ENCODE assay signal across 24 cellular contexts in genomic region chr11:36104660-36104992, GRCh38.
DNase-seq lines count a peak whose midpoint lies in the region; ATAC-seq, FAIRE-seq and TF ChIP-seq lines count a peak whose summit lies in the region.
"Had no signal": no experiment of that assay in that cellular context is flagged by ENCODE, and none has a peak within 500 bp of the region (broad histone marks: within the 10 kb centered on the region; RNA-seq: fewer than 3 reads in every experiment).

No MANE protein-coding gene starts in this region.

- no peak overlapping the region for H3K18ac ChIP-seq in trophoblast cell (ENCODE audit: low read length)

- no peaks in the 10 kb centered on the region for H3K79me1 ChIP-seq in trophoblast cell (ENCODE audit: low read length)

- FAIRE-seq in K562 (lab: Jason Lieb, UNC) = no peak
- FAIRE-seq: GM12891 had no signal

- in situ Hi-C loops in K562 (cut with MboI) = no loop called here

- TF ChIP-seq POLR2A in K562 (conservative IDR thresholded peaks at IDR 0.05) = no peak

- H2BK5ac ChIP-seq in trophoblast cell (ENCODE audit: low read depth, low read length, poor library complexity) = peak overlapping the region; percentile 14

- no peak overlapping the region for H3K4me3 ChIP-seq in HUES48 (ENCODE audit: low read depth, low read length)
- H3K4me3 ChIP-seq in K562 = no peak overlapping the region
- H3K4me3 ChIP-seq in iPS-20b (ENCODE audit: low read length) = no peak overlapping the region
- H3K4me3 ChIP-seq in trophoblast cell (ENCODE audit: low read depth, low read length) = no peak overlapping the region
- H3K4me3 ChIP-seq: gastrocnemius medialis, hepatocyte, tibial nerve had no signal

- no peak overlapping the region for H2BK12ac ChIP-seq in trophoblast cell (ENCODE audit: low read length)

- H3K27me3 ChIP-seq in HUES48 (ENCODE audit: control insufficient read depth, insufficient read depth, low read length) = no peaks in the 10 kb centered on the region
- no peaks in the 10 kb centered on the region for H3K27me3 ChIP-seq in K562 (ENCODE audit: control insufficient read depth in 2 of 2, insufficient read depth in 2 of 2, low read length in 2 of 2)
- no peaks in the 10 kb centered on the region for H3K27me3 ChIP-seq in iPS-20b (ENCODE audit: insufficient read depth, low read length)
- no peaks in the 10 kb centered on the region for H3K27me3 ChIP-seq in trophoblast cell (ENCODE audit: insufficient read depth, low read length)
- H3K27me3 ChIP-seq: gastrocnemius medialis, hepatocyte, tibial nerve had no signal

- H3K4me2 ChIP-seq in K562 (ENCODE audit: insufficient read depth, low read length) = peak overlapping the region; percentile 83
- H3K4me2 ChIP-seq in trophoblast cell (ENCODE audit: low read length) = no peak overlapping the region
- H3K4me2 ChIP-seq: hepatocyte had no signal

- no peak for TF ChIP-seq RAD21 in K562 (CRISPR knock-in tag; conservative IDR thresholded peaks at IDR 0.05 in 1 of 2, IDR thresholded peaks at IDR 0.05 in 1 of 2)

- H3K9ac ChIP-seq in HUES48 (ENCODE audit: low read depth, low read length) (peak overlapping the region; percentile 29; the same call in 1 of the 2 replicates), K562 (ENCODE audit: insufficient read depth in 1 of 2, low read depth in 2 of 2, low read length in 2 of 2) (peak overlapping the region; percentile 23 to 79; a peak in 3 of 4 replicates), iPS-20b (ENCODE audit: low read depth, low read length) (peak overlapping the region; percentile 61; the same call in 1 of the 2 replicates), trophoblast cell (ENCODE audit: low read length) (no peak overlapping the region)

- no peak for TF ChIP-seq EP300 in K562 (IDR thresholded peaks at IDR 0.05; ENCODE audit: low read length)

- no peaks in the 10 kb centered on the region for H3K9me3 ChIP-seq in HUES48 (ENCODE audit: control insufficient read depth, insufficient read depth, low read length)
- H3K9me3 ChIP-seq in K562 (replicated peaks; ENCODE audit: control insufficient read depth, insufficient read depth, low read depth, low read length) = no peaks in the 10 kb centered on the region
- H3K9me3 ChIP-seq in iPS-20b (ENCODE audit: insufficient read depth, low read depth, low read length) = no peaks in the 10 kb centered on the region
- H3K9me3 ChIP-seq in trophoblast cell (ENCODE audit: insufficient read depth, low read depth, low read length) = no peaks in the 10 kb centered on the region
- H3K9me3 ChIP-seq: gastrocnemius medialis, tibial nerve had no signal

- no peaks in the 10 kb centered on the region for H4K20me1 ChIP-seq in K562 (replicated peaks; ENCODE audit: control insufficient read depth, insufficient read depth, low read length)

- H3K36me3 ChIP-seq in HUES48 (ENCODE audit: control insufficient read depth, insufficient read depth, low read length) (peaks cover 17% of the 10 kb centered on the region), K562 (ENCODE audit: control insufficient read depth, insufficient read depth, low read length) (0 out of 3 replicates have a peak, but pooled peaks cover 2% of the 10 kb centered on the region), iPS-20b (ENCODE audit: insufficient read depth, low read depth, low read length) (peaks cover 12% of the 10 kb centered on the region; the same call in 1 of the 2 replicates), trophoblast cell (ENCODE audit: control insufficient read depth in 1 of 2, insufficient read depth in 2 of 2, low read length in 2 of 2) (peaks cover 1% of the 10 kb centered on the region in 2 experiments)
- H3K36me3 ChIP-seq: gastrocnemius medialis had no signal

- H3K79me2 ChIP-seq in K562 (ENCODE audit: control insufficient read depth, insufficient read depth, low read length) = peaks cover 22% of the 10 kb centered on the region
- H3K79me2 ChIP-seq in trophoblast cell (ENCODE audit: control insufficient read depth, insufficient read depth, low read length, poor library complexity) = no peaks in the 10 kb centered on the region
- H3K79me2 ChIP-seq: hepatocyte had no signal

- no peak overlapping the region for H2BK120ac ChIP-seq in trophoblast cell (ENCODE audit: insufficient read depth, low read length, poor library complexity)

- H2AFZ ChIP-seq in K562 (ENCODE audit: low read depth, low read length) (peak overlapping the region; percentile 81), trophoblast cell (ENCODE audit: insufficient read depth, low read length, poor library complexity) (no peak overlapping the region)
- H2AFZ ChIP-seq: hepatocyte had no signal

- peaks cover 29% of the 10 kb centered on the region for H3K4me1 ChIP-seq in HUES48 (ENCODE audit: control insufficient read depth, insufficient read depth, low read length)
- H3K4me1 ChIP-seq in K562 (replicated peaks in 1 of 2; ENCODE audit: control insufficient read depth in 2 of 2, insufficient read depth in 2 of 2, low read length in 2 of 2) = peaks cover 29 to 63% of the 10 kb centered on the region in 2 experiments
- peaks cover 26% of the 10 kb centered on the region for H3K4me1 ChIP-seq in iPS-20b (ENCODE audit: insufficient read depth, low read length)
- peaks cover 8 to 10% of the 10 kb centered on the region in 2 experiments for H3K4me1 ChIP-seq in trophoblast cell (ENCODE audit: control insufficient read depth in 1 of 2, insufficient read depth in 2 of 2, low read length in 2 of 2)
- H3K4me1 ChIP-seq: gastrocnemius medialis, tibial nerve had no signal

- no peak overlapping the region for H3K23ac ChIP-seq in trophoblast cell (ENCODE audit: low read length)

- ATAC-seq in K562 (peak; percentile 45), left lobe of liver (no peak)
- ATAC-seq: stimulated activated effector memory CD8-positive, alpha-beta T cell treated with anti-CD3 and anti-CD28 coated beads, Interleukin-12 subunit alpha, Interleukin-12 subunit beta, amount 100 ng/mL, for 72 hours had no signal

- no peak overlapping the region for H4K12ac ChIP-seq in trophoblast cell (ENCODE audit: low read depth, low read length)

- CTCF ChIA-PET in K562 (lab: Yijun Ruan, JAX; ENCODE audit: low intra/inter-chr PET ratio) = no interaction called here

- no peak overlapping the region for H4K91ac ChIP-seq in trophoblast cell (ENCODE audit: low read depth, low read length)

- no peak overlapping the region for H2AK5ac ChIP-seq in trophoblast cell (ENCODE audit: low read length)

- BruUV-seq in K562 (replicated peaks; lab: Mats Ljungman, UMichigan) = no TSS peak

- TF ChIP-seq CTCF in K562 (IDR thresholded peaks at IDR 0.05 in 2 of 3, conservative IDR thresholded peaks at IDR 0.05 in 1 of 3; ENCODE audit: insufficient read depth in 2 of 3, low read depth in 1 of 3, low read length in 3 of 3) = no peak

- H3K27ac ChIP-seq in HUES48 (ENCODE audit: low read depth, low read length) (peak overlapping the region; percentile 86), K562 (ENCODE audit: extremely low read depth, low read depth, low read length) (peak overlapping the region; percentile 98), iPS-20b (ENCODE audit: low read length) (peak overlapping the region; percentile 20), trophoblast cell (ENCODE audit: low read depth, low read length) (no peak overlapping the region)
- H3K27ac ChIP-seq: gastrocnemius medialis, hepatocyte, tibial nerve had no signal

- DNase-seq in K562 (ENCODE audit: extremely low read depth in 1 of 4, low spot score in 3 of 4) = no peak
- no peak for DNase-seq in trophoblast cell
- DNase-seq in GM19238 (ENCODE audit: insufficient read length, low spot score) = no peak
- no peak for DNase-seq in left lobe of liver (ENCODE audit: low spot score)
- DNase-seq in anterior cingulate cortex (lab: John Stamatoyannopoulos, UW) = no peak
- DNase-seq: activated B cell treated with CpG ODN at 0.5 μM for 24 hours; activated CD4-positive, alpha-beta T cell treated with anti-CD3 and anti-CD28 coated beads, Interleukin-2, amount 10 ng/mL, durations not matched to agents 7 days and 5 days; activated effector memory CD4-positive, alpha-beta T cell treated with anti-CD3 and anti-CD28 coated beads, Interleukin-2, amount 50 U/mL, for 16 hours; activated naive CD8-positive, alpha-beta T cell treated with anti-CD3 and anti-CD28 coated beads, Interleukin-2, amount 10 ng/mL, durations not matched to agents 7 days and 5 days; activated T-cell treated with anti-CD3 and anti-CD28 coated beads, Interleukin-2, amount 50 U/mL, for 1 hour; cerebellar nuclear complex; gastrocnemius medialis; NCI-H1417; NCI-H2029; NCI-H510A treated with DMSO at 0.1 percent for 48 hours; occipital lobe; RPMI8226; T-helper 1 cell had no signal

- H3K9me1 ChIP-seq in K562 (ENCODE audit: control insufficient read depth, insufficient read depth, low read length) = no peaks in the 10 kb centered on the region

- POLR2A ChIA-PET in K562 (lab: Yijun Ruan, JAX) = interaction anchor here (0.6 to 3.9 kb wide), 8 partner anchors 10 to 170 kb away, joined by 3 to 15 read pairs (median 3); no protein-coding TSS in a partner anchor

- intact Hi-C loops in K562 (cut with micrococcal nuclease) = loop anchor here (2.0 kb wide), 1 partner anchor 62 kb away; no protein-coding TSS in a partner anchor

- no peak overlapping the region for H4K8ac ChIP-seq in trophoblast cell (ENCODE audit: low read depth, low read length)

- H3K14ac ChIP-seq in trophoblast cell (ENCODE audit: low read length) = no peak overlapping the region

- no peak overlapping the region for H3K4ac ChIP-seq in trophoblast cell (ENCODE audit: low read depth, low read length)

- 12% methylated on average over 4 of the region's 4 CpGs for WGBS in K562 (ENCODE audit: insufficient coverage, low coverage, missing lambda C conversion rate)
- WGBS in trophoblast cell (ENCODE audit: extremely low coverage, insufficient coverage, insufficient read length) = no CpG with 5 or more reads among the region's 4 CpGs

TF ChIP-seq in K562, 482 proteins besides CTCF, POLR2A, EP300 and RAD21 (continues in another document):
- TF ChIP-seq RHOXF2B (CRISPR knock-in tag; conservative IDR thresholded peaks at IDR 0.05) (no peak), ZNF12 (CRISPR knock-in tag; IDR thresholded peaks at IDR 0.05) (no peak), ZNF668 (CRISPR knock-in tag; IDR thresholded peaks at IDR 0.05) (no peak), CBX8 (IDR thresholded peaks at IDR 0.05; ENCODE audit: borderline replicate concordance, extremely low read depth, low read depth, low read length, poor library complexity, severe bottlenecking) (no peak), PHB (CRISPR knock-in tag; IDR thresholded peaks at IDR 0.05) (no peak), CBX5 (IDR thresholded peaks at IDR 0.05; ENCODE audit: borderline replicate concordance, low read depth) (no peak), KDM4B (IDR thresholded peaks at IDR 0.05; ENCODE audit: borderline replicate concordance in 2 of 2, low read depth in 1 of 2) (no peak), CAMTA2 (CRISPR knock-in tag; conservative IDR thresholded peaks at IDR 0.05) (0 out of 2 replicates have a peak, but pooled peaks have one; percentile 35), ZNF174 (CRISPR knock-in tag; IDR thresholded peaks at IDR 0.05) (no peak), GTF2E2 (tag; IDR thresholded peaks at IDR 0.05) (peak; percentile 54; the same call in 1 of the 2 replicates), HNRNPH1 (optimal IDR thresholded peaks at IDR 0.05; ENCODE audit: low read depth, low read length) (no peak)
